ENCODE assay signal across 8 cellular contexts in the genomic region with DNA sequence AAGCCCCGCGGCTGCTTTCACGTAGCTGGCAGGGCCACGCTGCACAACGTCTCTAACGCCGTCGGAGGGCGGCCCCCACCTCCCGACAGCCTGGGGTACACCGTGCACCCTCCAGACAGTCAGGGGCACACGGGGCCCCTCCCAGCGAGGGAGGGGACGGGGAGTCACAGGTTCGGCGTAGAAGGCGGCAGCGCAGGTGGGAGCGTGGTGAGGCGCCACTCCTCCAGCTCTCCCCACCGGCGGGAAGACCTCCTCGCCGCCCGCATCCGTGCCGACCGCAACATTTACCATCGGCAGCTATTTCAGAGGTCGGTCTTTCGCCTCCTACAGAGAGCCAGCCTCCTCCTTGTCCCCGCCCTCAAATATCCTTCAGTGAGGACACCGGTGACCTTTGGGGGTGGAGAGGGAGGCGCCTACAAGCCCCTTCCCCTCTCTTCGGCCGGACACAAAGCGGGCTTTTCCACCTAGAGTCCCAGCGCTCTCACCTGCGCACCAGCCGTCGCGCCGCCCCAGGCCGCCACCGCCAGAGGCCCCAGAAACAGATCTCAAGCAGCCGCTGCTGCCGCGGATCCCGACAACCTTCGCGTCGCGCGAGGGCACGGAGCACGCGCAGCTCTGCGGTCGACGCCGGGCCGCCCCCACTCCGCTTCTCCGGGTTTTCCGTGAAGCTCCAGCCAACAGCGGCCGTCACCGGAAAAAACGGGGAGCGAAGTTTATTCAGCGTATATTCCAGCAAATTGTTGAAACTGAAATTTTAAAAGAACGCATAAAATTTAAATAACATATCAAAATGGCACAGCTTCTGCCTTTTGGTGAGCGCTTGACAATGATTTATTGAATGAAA. TPM values are rescaled to one million over a fixed set of nuclear protein-coding genes. Genes with fewer than 3 reads are reported as not detected.
DNase-seq lines count a peak whose midpoint lies in the region; ATAC-seq lines count a peak whose summit lies in the region.

Gene MKKS, minus strand, starts transcription at position 600 of the 844 bp plus-strand sequence. CDS start 20,708 bp downstream, outside the sequence.

- intact Hi-C loops in activated CD4-positive, alpha-beta T cell treated with anti-CD3 and anti-CD28 coated beads for 36 hours (cut with DNase I, micrococcal nuclease) = loop anchor here (1.0 to 10.0 kb wide), 10 partner anchors 68 to 1461 kb away; partner anchors contain the start of genes SNAP25 (in 2 of the 2), ANKEF1 (in 1 of the 2) and JAG1 (in 1 of the 2)

- no peaks in the 10 kb centered on the region for H3K9me3 Mint-ChIP-seq in activated CD4-positive, alpha-beta T cell treated with anti-CD3 and anti-CD28 coated beads for 36 hours (ENCODE audit: low read depth)

- H3K4me3 Mint-ChIP-seq in activated CD4-positive, alpha-beta T cell treated with anti-CD3 and anti-CD28 coated beads for 36 hours = peak within 1 kb of the TSS; percentile 78

- peak within 1 kb of the TSS; percentile 87 for H3K27ac Mint-ChIP-seq in activated CD4-positive, alpha-beta T cell treated with anti-CD3 and anti-CD28 coated beads for 36 hours

- H3K27me3 Mint-ChIP-seq in activated CD4-positive, alpha-beta T cell treated with anti-CD3 and anti-CD28 coated beads for 36 hours = no peaks in the 10 kb centered on the region

- peaks cover 52% of the 10 kb centered on the region for H3K4me1 Mint-ChIP-seq in activated CD4-positive, alpha-beta T cell treated with anti-CD3 and anti-CD28 coated beads for 36 hours

- H3K36me3 Mint-ChIP-seq in activated CD4-positive, alpha-beta T cell treated with anti-CD3 and anti-CD28 coated beads for 36 hours (ENCODE audit: low read depth) = peaks cover 13% of the 10 kb centered on the region

- POLR2A ChIA-PET in activated CD4-positive, alpha-beta T cell treated with anti-CD3 and anti-CD28 coated beads for 36 hours (lab: Charles Lee) = interaction anchor here (0.5 to 0.9 kb wide), 2 partner anchors 9 to 34 kb away, joined by 3 read pairs; no protein-coding TSS in a partner anchor

- H3K27ac ChIP-seq in cingulate gyrus (ENCODE audit: low read depth, low read length) = peak within 1 kb of the TSS; percentile 89

- ATAC-seq in GM19043 (IDR thresholded peaks at IDR 0.05; ENCODE audit: low read depth, unreplicated experiment) = peak; percentile 35
- peak; percentile 53 for ATAC-seq in HG03342 (IDR thresholded peaks at IDR 0.05; ENCODE audit: unreplicated experiment)
- peak; percentile 60 for ATAC-seq in activated CD4-positive, alpha-beta T cell treated with anti-CD3 and anti-CD28 coated beads for 36 hours

- DNase-seq in AG20443 (ENCODE audit: low spot score) (peak; percentile 97), NCI-H460 (ENCODE audit: extremely low read depth, low read depth) (peak; percentile 83), left kidney (ENCODE audit: low read depth, low spot score) (peak; percentile 97)
- DNase-seq in activated CD4-positive, alpha-beta T cell treated with anti-CD3 and anti-CD28 coated beads for 36 hours = peak; percentile 93
- DNase-seq in stimulated activated CD4-positive, alpha-beta T cell treated with anti-CD3 and anti-CD28 coated beads, Interleukin-1b, Interleukin-23, amount 100 ng/mL, for 48 hours = peak; percentile 84

- CTCF ChIA-PET in activated CD4-positive, alpha-beta T cell treated with anti-CD3 and anti-CD28 coated beads for 36 hours (lab: Charles Lee) = interaction anchor here (0.7 to 1.4 kb wide), 11 partner anchors 9 to 240 kb away, joined by 3 to 8 read pairs (median 3); partner anchors contain the start of gene JAG1

RNA-seq across cellular contexts. Expression of gene MKKS, which starts in this region (rescaled TPM):
- total RNA-seq in NCI-H460 (2014; rRNA removed; shearing (Covaris generic)) = 19.3 and 28.7 TPM in 2 replicates
- 15.4 and 19.2 TPM in 2 replicates for polyA plus RNA-seq in NCI-H460 (2014; cell fraction: nucleus; rRNA removed)
- total RNA-seq in activated CD4-positive, alpha-beta T cell treated with anti-CD3 and anti-CD28 coated beads for 36 hours = 1 to 10 TPM; 7.4 to 9.5 TPM

Comparison
In these comparisons a context has a peak if more than half of its experiments do, and no peak if none do; other contexts are left out.
1. Peak in every context shown above with its lines: DNase-seq, ATAC-seq and H3K27ac ChIP-seq.